ENCODE assay signal across 7 cellular contexts in genomic region chr2:236512902-236513433, GRCh38. TPM values are rescaled to one million over a fixed set of nuclear protein-coding genes. Genes with fewer than 3 reads are reported as not detected.
DNase-seq lines count a peak whose midpoint lies in the region; ATAC-seq and TF ChIP-seq lines count a peak whose summit lies in the region.

No MANE protein-coding gene starts in this region.

- peaks cover 11% of the 10 kb centered on the region for H3K4me1 Mint-ChIP-seq in neural crest cell

- H3K4me3 Mint-ChIP-seq in neural crest cell, result no peak overlapping the region

- H3K4me1 ChIP-seq in testis, result no peaks in the 10 kb centered on the region

- peaks cover 13% of the 10 kb centered on the region for H3K27me3 Mint-ChIP-seq in neural crest cell (ENCODE audit: low read depth)

- no peak overlapping the region for H3K27ac Mint-ChIP-seq in neural crest cell (ENCODE audit: unreplicated experiment)

- DNase-seq in NOMO-1 (lab: John Stamatoyannopoulos, UW; ENCODE audit: unreplicated experiment in 2 of 2) (peak; percentile 42 to 43), neural crest cell (ENCODE audit: low read depth, low spot score) (peak; percentile 48), testis (peak; percentile 77)
- peak; percentile 21 for DNase-seq in activated CD8-positive, alpha-beta memory T cell treated with anti-CD3 and anti-CD28 coated beads, Interleukin-2, amount 50 U/mL, for 1 hour (ENCODE audit: extremely low read depth)

- H3K9me3 Mint-ChIP-seq in neural crest cell, result no peaks in the 10 kb centered on the region

- TF ChIP-seq POLR2A in testis (IDR thresholded peaks at IDR 0.05), result no peak

- intact Hi-C loops in testis (cut with DNase I; ENCODE audit: low total_unique reads), result loop anchor here (10.0 kb wide), 1 partner anchor 52 kb away; the partner anchor contains the start of gene ACKR3

- H3K27ac ChIP-seq in testis, result no peak overlapping the region

- TF ChIP-seq CTCF in GM12874 (IDR thresholded peaks at IDR 0.05; ENCODE audit: insufficient read depth, low read depth, low read length) (peak; percentile 85), neural crest cell (conservative IDR thresholded peaks at IDR 0.05) (peak; percentile 89), testis (IDR thresholded peaks at IDR 0.05) (peak; percentile 67 to 85 (median 81))

- 42 to 46% methylated on average over 7 of the region's 7 CpGs for WGBS in testis, 2 donors

- no peaks in the 10 kb centered on the region for H3K36me3 Mint-ChIP-seq in neural crest cell (ENCODE audit: low read depth)

- no peaks in the 10 kb centered on the region for H3K36me3 ChIP-seq in testis (ENCODE audit: low read depth, missing control alignments)

- H3K27me3 ChIP-seq in testis, result no peaks in the 10 kb centered on the region

- H3K4me3 ChIP-seq in testis, result no peak overlapping the region

- ATAC-seq in HG02610 (IDR thresholded peaks at IDR 0.05; ENCODE audit: unreplicated experiment) (peak; percentile 81), esophagus mucosa (peak; percentile 82)

- H3K9me3 ChIP-seq in testis, result no peaks in the 10 kb centered on the region

RNA-seq across cellular contexts. Expression of gene ACKR3, which starts 56.7 kb away (rescaled TPM):
- total RNA-seq in esophagus mucosa (6.3 TPM), neural crest cell (24.5 and 26.2 TPM in 2 replicates), testis (10 to 100 TPM; 22.8 to 35.5 TPM)
- polyA plus RNA-seq in testis (ENCODE audit: insufficient read depth, low read depth, low replicate concordance), result 52.8 TPM

Comparison
In these comparisons a context has a peak if more than half of its experiments do, and no peak if none do; other contexts are left out.
1. DNase-seq: peak in every context shown above with its lines; median percentile 77 in testis; 48 in neural crest cell; 42 in NOMO-1; 21 in activated CD8-positive, alpha-beta memory T cell treated with anti-CD3 and anti-CD28 coated beads, Interleukin-2, amount 50 U/mL, for 1 hour.